Comparison of ENCODE assay signal across 12 cellular contexts in genomic region chr19:44971451-44971850, GRCh38. TPM values are rescaled to one million over a fixed set of nuclear protein-coding genes. Genes with fewer than 3 reads are reported as not detected.
"Had no signal": no experiment of that assay in that cellular context is flagged by ENCODE, and none has a peak within 500 bp of the region (broad histone marks: within the 10 kb centered on the region; RNA-seq: fewer than 3 reads in every experiment).

No MANE protein-coding gene starts in this region.

RNA-seq across cellular contexts. Expression of gene APOC2, which starts 25.6 kb away (rescaled TPM):
- total RNA-seq: PC-3, PC-9, Right ventricle myocardium inferior, Right ventricle myocardium superior, RPMI7951, SJCRH30, SJSA1 had no signal
- polyA plus RNA-seq: SK-N-SH had no signal

RNA-seq across cellular contexts. Expression of gene APOC4, which starts 29.4 kb away (rescaled TPM):
- total RNA-seq: OCI-LY7, PC-3, PC-9, Peyer's patch, Right ventricle myocardium inferior, Right ventricle myocardium superior, RPMI7951, SJSA1, SK-MEL-5, T-cell had no signal
- polyA plus RNA-seq: SK-N-SH had no signal

RNA-seq across cellular contexts. Expression of gene APOC1, which starts 57.0 kb away (rescaled TPM):
- total RNA-seq: SJSA1 had no signal
